21 cellular contexts compared by ENCODE assay signal in the genomic region with DNA sequence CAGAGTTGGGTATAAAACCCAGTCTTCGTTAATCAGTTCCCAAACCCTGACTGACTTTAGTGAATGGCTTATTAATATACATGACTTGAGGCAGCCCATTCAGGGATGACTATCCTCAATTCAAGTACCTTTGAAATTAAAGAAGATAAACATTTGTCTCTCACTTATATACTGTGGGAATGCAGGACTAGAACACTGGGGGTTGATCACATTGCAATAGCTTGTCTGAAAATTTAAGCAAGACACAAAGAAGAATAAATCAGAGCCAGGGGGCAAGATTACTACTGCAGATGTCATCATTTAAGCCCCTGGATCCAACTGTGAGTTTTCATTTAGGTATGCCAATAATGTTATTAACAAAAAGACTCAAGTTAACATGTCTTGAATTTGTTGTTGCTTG.
DNase-seq lines count a peak whose midpoint lies in the region; ATAC-seq and TF ChIP-seq lines count a peak whose summit lies in the region.
"Had no signal": no experiment of that assay in that cellular context is flagged by ENCODE, and none has a peak within 500 bp of the region (broad histone marks: within the 10 kb centered on the region; RNA-seq: fewer than 3 reads in every experiment).

No MANE protein-coding gene starts in this region.

- H3K4me3 Mint-ChIP-seq in nephron (no peak overlapping the region), T-helper 17 cell (no peak overlapping the region)
- H3K4me3 Mint-ChIP-seq: B cell; CD4-positive, CD25-positive, alpha-beta regulatory T cell; CD8-positive, alpha-beta T cell; GM23338; H9; HFFc6 had no signal

- H3K4me1 Mint-ChIP-seq in nephron (peaks cover 9% of the 10 kb centered on the region), T-helper 17 cell (no peaks in the 10 kb centered on the region)
- H3K4me1 Mint-ChIP-seq: B cell; CD4-positive, CD25-positive, alpha-beta regulatory T cell; H9 had no signal

- no peak for TF ChIP-seq CTCF in foreskin keratinocyte (conservative IDR thresholded peaks at IDR 0.05)
- no peak for TF ChIP-seq CTCF in nephron (IDR thresholded peaks at IDR 0.05; ENCODE audit: unreplicated experiment in 3 of 3)

- H3K9me3 ChIP-seq in T-helper 17 cell (ENCODE audit: control insufficient read depth, low read length, poor library complexity, severe bottlenecking), result no peaks in the 10 kb centered on the region
- H3K9me3 ChIP-seq: BLaER1 had no signal

- DNase-seq in astrocyte of the hippocampus (ENCODE audit: low read depth, low spot score) (peak; percentile 1), foreskin keratinocyte (peak; percentile 34 to 83), T-helper 17 cell (no peak), ureter (ENCODE audit: low spot score) (no peak)
- DNase-seq: Caco-2; CD4-positive, CD25-positive, alpha-beta regulatory T cell; CD8-positive, alpha-beta T cell; DMS153; DND-41; GDM1; H9; HFFc6 had no signal

- H3K27me3 Mint-ChIP-seq in nephron (ENCODE audit: low read depth) (no peaks in the 10 kb centered on the region), T-helper 17 cell (no peaks in the 10 kb centered on the region)
- H3K27me3 Mint-ChIP-seq: B cell; CD4-positive, CD25-positive, alpha-beta regulatory T cell had no signal

- no peak overlapping the region for H3K27ac ChIP-seq in foreskin keratinocyte
- H3K27ac ChIP-seq: BLaER1, C4-2B had no signal

- H3K9me3 Mint-ChIP-seq in nephron, result no peaks in the 10 kb centered on the region
- H3K9me3 Mint-ChIP-seq: CD8-positive, alpha-beta T cell; GM23338 had no signal

- ATAC-seq in foreskin keratinocyte, result peak; percentile 25
- ATAC-seq in T-helper 17 cell, result no peak
- no peak for ATAC-seq in SK-N-SH treated with all-trans-retinoic acid at 6 μM for 48 hours
- no peak for ATAC-seq in GM21723 (IDR thresholded peaks at IDR 0.05; ENCODE audit: unreplicated experiment)
- ATAC-seq: CD8-positive, alpha-beta T cell; GM12878; GM23338; HCT116 had no signal

- H3K36me3 Mint-ChIP-seq in nephron (ENCODE audit: low read depth), result no peaks in the 10 kb centered on the region
- H3K36me3 Mint-ChIP-seq in T-helper 17 cell (ENCODE audit: low read depth), result no peaks in the 10 kb centered on the region
- H3K36me3 Mint-ChIP-seq: CD4-positive, CD25-positive, alpha-beta regulatory T cell; CD8-positive, alpha-beta T cell had no signal

- H3K27me3 ChIP-seq in foreskin keratinocyte, result no peaks in the 10 kb centered on the region
- H3K27me3 ChIP-seq: BLaER1 had no signal

- H3K27ac Mint-ChIP-seq in nephron (peak overlapping the region; percentile 28 to 86 (median 33)), T-helper 17 cell (no peak overlapping the region)
- H3K27ac Mint-ChIP-seq: B cell; CD4-positive, CD25-positive, alpha-beta regulatory T cell; CD8-positive, alpha-beta T cell; GM23338; HFFc6 had no signal

- H3K4me1 ChIP-seq in foreskin keratinocyte, result no peaks in the 10 kb centered on the region
- H3K4me1 ChIP-seq: BLaER1 had no signal

TF ChIP-seq in SK-N-SH treated with all-trans-retinoic acid at 6 μM for 48 hours, 23 proteins besides CTCF, POLR2A, EP300 and RAD21:
- TF ChIP-seq RARB (CRISPR knock-in tag; IDR thresholded peaks at IDR 0.05), result no peak
- no peak for TF ChIP-seq ZNF8 (CRISPR knock-in tag; IDR thresholded peaks at IDR 0.05)
- no peak for TF ChIP-seq ZFP30 (CRISPR knock-in tag; IDR thresholded peaks at IDR 0.05)
- TF ChIP-seq CSDC2 (CRISPR knock-in tag; IDR thresholded peaks at IDR 0.05), result no peak
- TF ChIP-seq GLIS3 (CRISPR knock-in tag; IDR thresholded peaks at IDR 0.05), result no peak
- no peak for TF ChIP-seq ZFP3 (CRISPR knock-in tag; IDR thresholded peaks at IDR 0.05)
- no peak for TF ChIP-seq ARNTL (CRISPR knock-in tag; IDR thresholded peaks at IDR 0.05; ENCODE audit: borderline replicate concordance, low read depth)
- TF ChIP-seq OSR1 (CRISPR knock-in tag; IDR thresholded peaks at IDR 0.05), result no peak
- TF ChIP-seq, protein P1, sequence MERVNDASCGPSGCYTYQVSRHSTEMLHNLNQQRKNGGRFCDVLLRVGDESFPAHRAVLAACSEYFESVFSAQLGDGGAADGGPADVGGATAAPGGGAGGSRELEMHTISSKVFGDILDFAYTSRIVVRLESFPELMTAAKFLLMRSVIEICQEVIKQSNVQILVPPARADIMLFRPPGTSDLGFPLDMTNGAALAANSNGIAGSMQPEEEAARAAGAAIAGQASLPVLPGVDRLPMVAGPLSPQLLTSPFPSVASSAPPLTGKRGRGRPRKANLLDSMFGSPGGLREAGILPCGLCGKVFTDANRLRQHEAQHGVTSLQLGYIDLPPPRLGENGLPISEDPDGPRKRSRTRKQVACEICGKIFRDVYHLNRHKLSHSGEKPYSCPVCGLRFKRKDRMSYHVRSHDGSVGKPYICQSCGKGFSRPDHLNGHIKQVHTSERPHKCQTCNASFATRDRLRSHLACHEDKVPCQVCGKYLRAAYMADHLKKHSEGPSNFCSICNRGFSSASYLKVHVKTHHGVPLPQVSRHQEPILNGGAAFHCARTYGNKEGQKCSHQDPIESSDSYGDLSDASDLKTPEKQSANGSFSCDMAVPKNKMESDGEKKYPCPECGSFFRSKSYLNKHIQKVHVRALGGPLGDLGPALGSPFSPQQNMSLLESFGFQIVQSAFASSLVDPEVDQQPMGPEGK (CRISPR knock-in tag; IDR thresholded peaks at IDR 0.05; ENCODE audit: borderline replicate concordance), result no peak
- no peak for TF ChIP-seq ZNF565 (CRISPR knock-in tag; conservative IDR thresholded peaks at IDR 0.05; ENCODE audit: low read depth)

Comparison
In these comparisons a context has a peak if more than half of its experiments do, and no peak if none do; other contexts are left out.
1. DNase-seq: peak in astrocyte of the hippocampus (single experiment) and foreskin keratinocyte (2 of 2); none in T-helper 17 cell (0 of 3) and ureter (single experiment).